ENCODE assay signal across 8 cellular contexts in the genomic region with DNA sequence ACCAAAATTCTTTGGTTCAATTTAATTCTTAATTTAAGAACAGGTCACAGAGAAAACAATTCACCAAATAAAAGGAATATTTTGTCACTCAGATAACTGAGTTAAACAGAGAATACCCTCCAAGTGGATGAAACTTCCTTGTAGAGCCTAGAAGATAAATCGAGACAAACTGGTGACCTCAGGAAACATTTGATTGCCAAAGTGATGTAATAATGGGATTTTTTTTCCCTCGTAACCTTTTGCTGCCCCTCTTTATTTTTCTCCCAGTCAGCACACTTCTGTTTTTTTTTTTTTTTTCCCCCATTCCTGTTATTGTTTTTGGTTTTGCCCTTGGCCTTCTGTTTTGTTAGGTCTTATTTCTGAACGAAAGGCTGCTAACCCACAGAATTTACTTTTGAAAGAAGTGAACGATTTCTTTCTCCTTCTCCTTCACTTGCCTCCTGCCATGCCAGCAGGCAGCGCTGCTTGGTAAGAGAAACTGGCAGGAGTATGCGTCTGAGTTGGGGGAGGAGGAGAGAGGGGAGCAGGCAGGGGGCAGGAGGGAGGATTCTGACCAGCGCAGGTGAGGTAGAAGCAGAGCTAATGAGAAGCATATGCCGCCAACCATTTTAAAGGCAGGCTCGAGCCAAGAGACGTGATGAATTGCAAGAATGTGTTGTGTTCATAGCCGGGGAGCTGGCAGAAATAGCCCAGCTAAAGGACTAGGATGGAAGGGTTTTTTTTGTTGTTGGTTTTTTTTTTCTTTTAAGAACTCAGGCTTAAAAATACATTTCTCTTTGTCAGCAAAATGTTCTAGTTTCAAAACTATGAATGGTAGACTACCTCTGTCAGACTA.
DNase-seq lines count a peak whose midpoint lies in the region; ATAC-seq and TF ChIP-seq lines count a peak whose summit lies in the region.

No MANE protein-coding gene starts in this region.

- no peak overlapping the region for H2AFZ ChIP-seq in mesenchymal stem cell (ENCODE audit: low read depth, low read length)

- no peak overlapping the region for H2AK5ac ChIP-seq in mesenchymal stem cell (ENCODE audit: low read length, severe bottlenecking)

- H3K9ac ChIP-seq in mesenchymal stem cell (ENCODE audit: low read length) = peak overlapping the region; percentile 84

- H3K27ac ChIP-seq in mesenchymal stem cell (ENCODE audit: low read length, poor library complexity, severe bottlenecking) (peak overlapping the region; percentile 65), uterus (peak overlapping the region; percentile 69 to 70)

- H3K27me3 ChIP-seq in mesenchymal stem cell (ENCODE audit: control insufficient read depth in 1 of 2, insufficient read depth in 1 of 2, low read length in 2 of 2) (no peaks in the 10 kb centered on the region), uterus (no peaks in the 10 kb centered on the region)

- H2BK5ac ChIP-seq in mesenchymal stem cell (ENCODE audit: low read depth, low read length, poor library complexity, severe bottlenecking) = no peak overlapping the region

- no peak for TF ChIP-seq POLR2A in uterus (IDR thresholded peaks at IDR 0.05)

- no peak overlapping the region for H3K23ac ChIP-seq in mesenchymal stem cell (ENCODE audit: low read length in 2 of 2)

- H3K4me1 ChIP-seq in mesenchymal stem cell (ENCODE audit: control insufficient read depth, insufficient read depth, low read depth, low read length) (peaks cover 6% of the 10 kb centered on the region), uterus (peaks cover 0 to 12% of the 10 kb centered on the region in 2 donors)

- H3K4me2 ChIP-seq in mesenchymal stem cell (ENCODE audit: low read length, poor library complexity, severe bottlenecking) = peak overlapping the region; percentile 44

- H2BK12ac ChIP-seq in mesenchymal stem cell (ENCODE audit: low read length in 2 of 2) = no peak overlapping the region

- H3K4me3 ChIP-seq in mesenchymal stem cell (ENCODE audit: insufficient read depth in 1 of 2, low read depth in 1 of 2, low read length in 2 of 2) (peak overlapping the region; percentile 14 to 60), uterus (peak overlapping the region in 1 of 2 donors; percentile 3)

- no peak overlapping the region for H3K4me3 Mint-ChIP-seq in endothelial cell (ENCODE audit: unreplicated experiment)
- no peak overlapping the region for H3K4me3 Mint-ChIP-seq in activated CD4-positive, alpha-beta memory T cell treated with anti-CD3 and anti-CD28 coated beads, Interleukin-2, amount 10 ng/mL, durations not matched to agents 7 days and 5 days

- peaks cover 7% of the 10 kb centered on the region for H3K4me1 Mint-ChIP-seq in endothelial cell (ENCODE audit: unreplicated experiment)
- H3K4me1 Mint-ChIP-seq in activated CD4-positive, alpha-beta memory T cell treated with anti-CD3 and anti-CD28 coated beads, Interleukin-2, amount 10 ng/mL, durations not matched to agents 7 days and 5 days = peaks cover 8% of the 10 kb centered on the region

- peaks cover 0 to 5% of the 10 kb centered on the region in 2 donors for H3K9me3 Mint-ChIP-seq in activated naive CD4-positive, alpha-beta T cell treated with anti-CD3 and anti-CD28 coated beads, Interleukin-2, amount 50 U/mL, for 72 hours
- H3K9me3 Mint-ChIP-seq in endothelial cell (ENCODE audit: unreplicated experiment) = no peaks in the 10 kb centered on the region
- H3K9me3 Mint-ChIP-seq in activated CD4-positive, alpha-beta memory T cell treated with anti-CD3 and anti-CD28 coated beads, Interleukin-2, amount 10 ng/mL, durations not matched to agents 7 days and 5 days = no peaks in the 10 kb centered on the region

- TF ChIP-seq CTCF in endothelial cell (IDR thresholded peaks at IDR 0.05; ENCODE audit: unreplicated experiment) (no peak), uterus (IDR thresholded peaks at IDR 0.05) (peak; percentile 14 to 44 (median 40))

- 59% methylated on average over 9 of the region's 11 CpGs for WGBS in mesenchymal stem cell

- no peak overlapping the region for H2BK120ac ChIP-seq in mesenchymal stem cell (ENCODE audit: low read depth, low read length)

- DNase-seq in activated naive CD4-positive, alpha-beta T cell treated with anti-CD3 and anti-CD28 coated beads, Interleukin-2, amount 50 U/mL, for 72 hours (ENCODE audit: low spot score in 2 of 2) = no peak
- no peak for DNase-seq in activated naive CD4-positive, alpha-beta T cell treated with anti-CD3 and anti-CD28 coated beads, Interleukin-2, amount 50 U/mL, for 16 hours
- DNase-seq in endothelial cell (ENCODE audit: low spot score) = peak; percentile 8
- peak; percentile 40 for DNase-seq in mesenchymal stem cell
- peak; percentile 54 to 59 for DNase-seq in uterus
- DNase-seq in activated CD4-positive, alpha-beta memory T cell treated with anti-CD3 and anti-CD28 coated beads, Interleukin-2, amount 10 ng/mL, durations not matched to agents 7 days and 5 days = no peak
- DNase-seq in NK-92 treated with Interleukin-12 subunit alpha and Interleukin-12 subunit beta, amount 100 ng/mL, for 24 hours (lab: John Stamatoyannopoulos, UW) = no peak

- POLR2A ChIA-PET in activated CD4-positive, alpha-beta memory T cell treated with anti-CD3 and anti-CD28 coated beads, Interleukin-2, amount 10 ng/mL, durations not matched to agents 7 days and 5 days (lab: Charles Lee) = no interaction called here

- H3K36me3 Mint-ChIP-seq in activated naive CD4-positive, alpha-beta T cell treated with anti-CD3 and anti-CD28 coated beads, Interleukin-2, amount 50 U/mL, for 72 hours = peaks cover 13 to 41% of the 10 kb centered on the region in 2 donors
- no peaks in the 10 kb centered on the region for H3K36me3 Mint-ChIP-seq in endothelial cell (ENCODE audit: low read depth, unreplicated experiment)
- peaks cover 18% of the 10 kb centered on the region for H3K36me3 Mint-ChIP-seq in activated CD4-positive, alpha-beta memory T cell treated with anti-CD3 and anti-CD28 coated beads, Interleukin-2, amount 10 ng/mL, durations not matched to agents 7 days and 5 days (ENCODE audit: low read depth)

- no peak overlapping the region for H3K14ac ChIP-seq in mesenchymal stem cell (ENCODE audit: low read length in 2 of 2)

- peak overlapping the region; percentile 57 to 79 for H3K18ac ChIP-seq in mesenchymal stem cell (ENCODE audit: low read depth in 1 of 2, low read length in 2 of 2)

- peaks cover 26% of the 10 kb centered on the region for H3K79me1 ChIP-seq in mesenchymal stem cell (replicated peaks; ENCODE audit: low read length, poor library complexity, severe bottlenecking)

- CTCF ChIA-PET in activated CD4-positive, alpha-beta memory T cell treated with anti-CD3 and anti-CD28 coated beads, Interleukin-2, amount 10 ng/mL, durations not matched to agents 7 days and 5 days (lab: Charles Lee) = interaction anchor here (0.5 kb wide), 1 partner anchor 23 kb away, joined by 4 read pairs; no protein-coding TSS in a partner anchor

- H4K91ac ChIP-seq in mesenchymal stem cell (ENCODE audit: low read length) = no peak overlapping the region

- no peaks in the 10 kb centered on the region for H3K9me3 ChIP-seq in mesenchymal stem cell (ENCODE audit: control insufficient read depth, low read length)
- no peaks in the 10 kb centered on the region for H3K9me3 ChIP-seq in uterus

- H3K36me3 ChIP-seq in mesenchymal stem cell (ENCODE audit: control insufficient read depth in 1 of 2, insufficient read depth in 2 of 2, low read depth in 1 of 2, low read length in 2 of 2) (no peaks in the 10 kb centered on the region), uterus (no peaks in the 10 kb centered on the region)

- ATAC-seq in activated naive CD4-positive, alpha-beta T cell treated with anti-CD3 and anti-CD28 coated beads, Interleukin-2, amount 50 U/mL, for 72 hours = no peak
- no peak for ATAC-seq in HG03442 (IDR thresholded peaks at IDR 0.05; ENCODE audit: unreplicated experiment)

- H3K4ac ChIP-seq in mesenchymal stem cell (ENCODE audit: low read depth in 1 of 2, low read length in 2 of 2) = no peak overlapping the region

- no peak overlapping the region for H2BK15ac ChIP-seq in mesenchymal stem cell (ENCODE audit: low read depth, poor library complexity, severe bottlenecking)

- H3K27me3 Mint-ChIP-seq in endothelial cell (ENCODE audit: unreplicated experiment) = peaks cover 4% of the 10 kb centered on the region
- no peaks in the 10 kb centered on the region for H3K27me3 Mint-ChIP-seq in activated CD4-positive, alpha-beta memory T cell treated with anti-CD3 and anti-CD28 coated beads, Interleukin-2, amount 10 ng/mL, durations not matched to agents 7 days and 5 days

- intact Hi-C loops in uterus (cut with DNase I; ENCODE audit: low total_unique reads) = no loop called here

- peak overlapping the region; percentile 73 to 77 for H3K27ac Mint-ChIP-seq in activated naive CD4-positive, alpha-beta T cell treated with anti-CD3 and anti-CD28 coated beads, Interleukin-2, amount 50 U/mL, for 72 hours
- peak overlapping the region; percentile 68 for H3K27ac Mint-ChIP-seq in endothelial cell (ENCODE audit: unreplicated experiment)
- no peak overlapping the region for H3K27ac Mint-ChIP-seq in activated CD4-positive, alpha-beta memory T cell treated with anti-CD3 and anti-CD28 coated beads, Interleukin-2, amount 10 ng/mL, durations not matched to agents 7 days and 5 days

- H4K8ac ChIP-seq in mesenchymal stem cell (ENCODE audit: low read length) = peak overlapping the region; percentile 10

Comparison
In these comparisons a context has a peak if more than half of its experiments do, and no peak if none do; other contexts are left out.
1. DNase-seq: peak in endothelial cell (single experiment), mesenchymal stem cell (single experiment) and uterus (2 of 2); none in activated naive CD4-positive, alpha-beta T cell treated with anti-CD3 and anti-CD28 coated beads, Interleukin-2, amount 50 U/mL, for 72 hours (0 of 2), activated naive CD4-positive, alpha-beta T cell treated with anti-CD3 and anti-CD28 coated beads, Interleukin-2, amount 50 U/mL, for 16 hours (single experiment), activated CD4-positive, alpha-beta memory T cell treated with anti-CD3 and anti-CD28 coated beads, Interleukin-2, amount 10 ng/mL, durations not matched to agents 7 days and 5 days (single experiment) and NK-92 treated with Interleukin-12 subunit alpha and Interleukin-12 subunit beta, amount 100 ng/mL, for 24 hours (single experiment).